Comparison of ENCODE assay signal across 1 cellular context in the genomic region with DNA sequence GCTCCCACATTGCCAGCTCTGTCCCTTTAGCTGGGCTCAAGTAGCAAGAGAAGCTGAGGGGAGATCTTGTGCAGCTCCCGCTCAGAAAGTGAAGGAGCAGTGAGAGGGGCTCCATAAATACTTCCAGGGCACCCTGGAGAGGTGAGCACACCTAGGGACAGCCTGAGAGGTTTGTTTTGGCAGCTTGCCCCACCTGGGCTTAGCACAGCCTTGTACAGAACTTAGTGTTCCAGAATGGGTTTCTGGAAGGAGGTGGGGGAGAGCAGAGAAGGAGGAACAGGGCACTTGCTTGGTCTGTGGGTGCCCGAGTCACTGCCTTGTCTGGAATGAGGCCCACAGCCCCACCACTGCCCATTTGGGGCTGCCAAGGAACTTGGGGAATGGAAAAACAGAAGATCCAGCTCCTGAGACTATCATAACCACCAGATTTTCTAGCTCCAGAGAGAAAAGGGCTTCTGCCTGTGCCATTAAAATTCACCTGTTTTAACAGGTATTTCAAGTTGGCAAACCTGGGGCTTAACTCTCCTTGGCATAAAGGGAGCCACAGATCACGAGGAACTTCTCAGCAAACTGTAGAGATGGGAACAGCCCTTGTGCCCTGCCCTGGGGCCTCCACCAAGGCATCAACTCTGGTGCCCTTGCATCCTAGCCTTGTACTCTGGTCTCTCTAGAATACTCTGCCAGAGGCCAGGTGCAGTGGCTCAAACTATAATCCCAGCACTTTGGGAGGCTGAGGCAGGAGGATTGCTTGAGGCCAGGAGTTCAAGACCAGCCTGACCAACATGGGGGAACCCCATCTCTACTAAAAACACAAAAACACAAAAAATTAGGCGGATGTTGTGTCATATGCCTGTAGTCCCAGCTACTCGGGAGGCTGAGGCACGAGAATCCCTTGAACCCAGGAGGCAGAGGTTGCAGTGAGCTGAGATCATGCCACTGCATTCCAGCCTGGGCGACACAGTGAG.
TF ChIP-seq lines count a peak whose summit lies in the region.

No MANE protein-coding gene starts in this region.

TF ChIP-seq in HCT116, 20 proteins besides CTCF, POLR2A, EP300 and RAD21 (continued from another document):
- TF ChIP-seq CBX3 (IDR thresholded peaks at IDR 0.05; ENCODE audit: low read depth) (no peak), FOSL1 (IDR thresholded peaks at IDR 0.05; ENCODE audit: low read depth) (no peak), POLR2AphosphoS5 (IDR thresholded peaks at IDR 0.05; ENCODE audit: low read depth, low read length) (no peak), EGR1 (IDR thresholded peaks at IDR 0.05; ENCODE audit: low read depth) (no peak)
- TF ChIP-seq, protein P1, sequence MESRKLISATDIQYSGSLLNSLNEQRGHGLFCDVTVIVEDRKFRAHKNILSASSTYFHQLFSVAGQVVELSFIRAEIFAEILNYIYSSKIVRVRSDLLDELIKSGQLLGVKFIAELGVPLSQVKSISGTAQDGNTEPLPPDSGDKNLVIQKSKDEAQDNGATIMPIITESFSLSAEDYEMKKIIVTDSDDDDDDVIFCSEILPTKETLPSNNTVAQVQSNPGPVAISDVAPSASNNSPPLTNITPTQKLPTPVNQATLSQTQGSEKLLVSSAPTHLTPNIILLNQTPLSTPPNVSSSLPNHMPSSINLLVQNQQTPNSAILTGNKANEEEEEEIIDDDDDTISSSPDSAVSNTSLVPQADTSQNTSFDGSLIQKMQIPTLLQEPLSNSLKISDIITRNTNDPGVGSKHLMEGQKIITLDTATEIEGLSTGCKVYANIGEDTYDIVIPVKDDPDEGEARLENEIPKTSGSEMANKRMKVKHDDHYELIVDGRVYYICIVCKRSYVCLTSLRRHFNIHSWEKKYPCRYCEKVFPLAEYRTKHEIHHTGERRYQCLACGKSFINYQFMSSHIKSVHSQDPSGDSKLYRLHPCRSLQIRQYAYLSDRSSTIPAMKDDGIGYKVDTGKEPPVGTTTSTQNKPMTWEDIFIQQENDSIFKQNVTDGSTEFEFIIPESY (IDR thresholded peaks at IDR 0.05; ENCODE audit: extremely low read depth, insufficient replicate concordance, low read length): no peak
- TF ChIP-seq, protein P2, sequence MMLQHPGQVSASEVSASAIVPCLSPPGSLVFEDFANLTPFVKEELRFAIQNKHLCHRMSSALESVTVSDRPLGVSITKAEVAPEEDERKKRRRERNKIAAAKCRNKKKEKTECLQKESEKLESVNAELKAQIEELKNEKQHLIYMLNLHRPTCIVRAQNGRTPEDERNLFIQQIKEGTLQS (IDR thresholded peaks at IDR 0.05): no peak
